1 cellular context compared by ENCODE assay signal in the genomic region with DNA sequence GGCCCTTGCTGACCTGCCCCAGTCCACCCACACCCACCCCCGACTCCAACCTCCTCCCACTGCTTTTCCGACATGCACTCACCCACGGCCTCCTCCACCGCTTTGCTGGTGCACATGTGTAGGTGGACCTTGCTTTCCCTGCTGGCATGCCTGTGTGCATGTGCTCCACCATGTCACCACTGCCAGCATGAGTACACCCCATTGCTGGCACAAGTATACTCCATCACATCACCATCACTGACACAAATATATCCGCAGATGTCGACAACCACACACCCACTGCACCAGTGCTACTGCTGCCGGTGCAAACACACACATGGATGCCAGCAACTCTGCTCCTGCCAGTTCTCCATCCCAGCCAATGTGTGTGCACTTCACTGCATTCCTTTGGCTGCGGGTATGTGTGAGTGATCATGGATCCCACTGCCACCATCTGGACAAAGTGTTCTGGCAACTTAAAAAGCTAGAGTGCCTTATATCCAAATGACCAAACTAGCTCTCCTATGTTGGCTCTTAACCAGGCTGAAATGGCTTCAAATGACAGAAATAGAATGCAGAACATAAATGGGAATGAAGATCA.
TF ChIP-seq lines count a peak whose summit lies in the region.

No MANE protein-coding gene starts in this region.

TF ChIP-seq in HEK293, 187 proteins besides CTCF, POLR2A, EP300 and RAD21 (continued from another document):
- TF ChIP-seq, protein P1, sequence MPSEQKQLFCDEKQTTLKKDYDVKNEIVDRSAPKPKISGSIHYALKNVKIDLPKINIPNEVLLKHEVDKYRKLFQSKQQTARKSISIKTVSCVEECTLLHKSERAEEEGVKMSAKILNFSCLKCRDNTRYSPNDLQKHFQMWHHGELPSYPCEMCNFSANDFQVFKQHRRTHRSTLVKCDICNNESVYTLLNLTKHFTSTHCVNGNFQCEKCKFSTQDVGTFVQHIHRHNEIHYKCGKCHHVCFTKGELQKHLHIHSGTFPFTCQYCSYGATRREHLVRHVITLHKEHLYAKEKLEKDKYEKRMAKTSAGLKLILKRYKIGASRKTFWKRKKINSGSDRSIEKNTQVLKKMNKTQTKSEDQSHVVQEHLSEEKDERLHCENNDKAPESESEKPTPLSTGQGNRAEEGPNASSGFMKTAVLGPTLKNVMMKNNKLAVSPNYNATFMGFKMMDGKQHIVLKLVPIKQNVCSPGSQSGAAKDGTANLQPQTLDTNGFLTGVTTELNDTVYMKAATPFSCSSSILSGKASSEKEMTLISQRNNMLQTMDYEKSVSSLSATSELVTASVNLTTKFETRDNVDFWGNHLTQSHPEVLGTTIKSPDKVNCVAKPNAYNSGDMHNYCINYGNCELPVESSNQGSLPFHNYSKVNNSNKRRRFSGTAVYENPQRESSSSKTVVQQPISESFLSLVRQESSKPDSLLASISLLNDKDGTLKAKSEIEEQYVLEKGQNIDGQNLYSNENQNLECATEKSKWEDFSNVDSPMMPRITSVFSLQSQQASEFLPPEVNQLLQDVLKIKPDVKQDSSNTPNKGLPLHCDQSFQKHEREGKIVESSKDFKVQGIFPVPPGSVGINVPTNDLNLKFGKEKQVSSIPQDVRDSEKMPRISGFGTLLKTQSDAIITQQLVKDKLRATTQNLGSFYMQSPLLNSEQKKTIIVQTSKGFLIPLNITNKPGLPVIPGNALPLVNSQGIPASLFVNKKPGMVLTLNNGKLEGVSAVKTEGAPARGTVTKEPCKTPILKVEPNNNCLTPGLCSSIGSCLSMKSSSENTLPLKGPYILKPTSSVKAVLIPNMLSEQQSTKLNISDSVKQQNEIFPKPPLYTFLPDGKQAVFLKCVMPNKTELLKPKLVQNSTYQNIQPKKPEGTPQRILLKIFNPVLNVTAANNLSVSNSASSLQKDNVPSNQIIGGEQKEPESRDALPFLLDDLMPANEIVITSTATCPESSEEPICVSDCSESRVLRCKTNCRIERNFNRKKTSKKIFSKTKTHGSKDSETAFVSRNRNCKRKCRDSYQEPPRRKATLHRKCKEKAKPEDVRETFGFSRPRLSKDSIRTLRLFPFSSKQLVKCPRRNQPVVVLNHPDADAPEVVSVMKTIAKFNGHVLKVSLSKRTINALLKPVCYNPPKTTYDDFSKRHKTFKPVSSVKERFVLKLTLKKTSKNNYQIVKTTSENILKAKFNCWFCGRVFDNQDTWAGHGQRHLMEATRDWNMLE (tag by site-specific recombination; conservative IDR thresholded peaks at IDR 0.05; ENCODE audit: low read depth): no peak
- TF ChIP-seq ZNF548 (tag by site-specific recombination; IDR thresholded peaks at IDR 0.05) (no peak), ZNF416 (tag by site-specific recombination; IDR thresholded peaks at IDR 0.05) (no peak), ZNF596 (tag by site-specific recombination; IDR thresholded peaks at IDR 0.05) (no peak), EGR2 (tag by site-specific recombination; IDR thresholded peaks at IDR 0.05; ENCODE audit: low read depth) (peak; percentile 49; the same call in 1 of the 2 replicates)
- TF ChIP-seq, protein P2, sequence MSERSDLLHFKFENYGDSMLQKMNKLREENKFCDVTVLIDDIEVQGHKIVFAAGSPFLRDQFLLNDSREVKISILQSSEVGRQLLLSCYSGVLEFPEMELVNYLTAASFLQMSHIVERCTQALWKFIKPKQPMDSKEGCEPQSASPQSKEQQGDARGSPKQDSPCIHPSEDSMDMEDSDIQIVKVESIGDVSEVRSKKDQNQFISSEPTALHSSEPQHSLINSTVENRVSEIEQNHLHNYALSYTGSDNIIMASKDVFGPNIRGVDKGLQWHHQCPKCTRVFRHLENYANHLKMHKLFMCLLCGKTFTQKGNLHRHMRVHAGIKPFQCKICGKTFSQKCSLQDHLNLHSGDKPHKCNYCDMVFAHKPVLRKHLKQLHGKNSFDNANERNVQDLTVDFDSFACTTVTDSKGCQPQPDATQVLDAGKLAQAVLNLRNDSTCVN (tag by site-specific recombination; optimal IDR thresholded peaks at IDR 0.05): no peak
